In the genomic region with DNA sequence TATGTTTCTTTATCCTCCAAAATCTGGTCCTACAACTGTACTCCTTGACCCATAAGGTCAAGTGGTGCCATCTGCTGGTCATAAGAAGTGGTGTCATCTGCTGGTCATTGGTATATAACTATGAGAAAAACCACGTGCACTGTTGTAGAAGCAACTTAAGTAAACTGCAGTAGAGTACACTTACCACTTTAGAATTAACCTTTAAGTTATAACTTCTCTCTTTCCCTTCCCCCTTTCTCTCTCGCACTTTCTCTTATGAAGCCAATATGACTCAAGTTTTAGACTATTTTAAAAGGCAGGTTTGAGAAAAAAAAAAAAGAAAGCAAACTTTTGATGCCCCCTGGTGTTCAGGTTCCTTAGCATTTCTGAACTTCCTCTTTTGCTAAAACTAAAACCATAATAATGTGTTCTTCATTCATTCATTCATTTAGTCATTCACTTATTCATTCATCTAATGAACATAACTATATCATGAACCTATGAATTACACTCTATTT, we compare ENCODE assay signal across 7 cellular contexts. TPM values are rescaled to one million over a fixed set of nuclear protein-coding genes. Genes with fewer than 3 reads are reported as not detected.
DNase-seq lines count a peak whose midpoint lies in the region; ATAC-seq and TF ChIP-seq lines count a peak whose summit lies in the region.

No MANE protein-coding gene starts in this region.

- no TSS peak for BruUV-seq in Panc1 (replicated peaks; lab: Mats Ljungman, UMichigan)

- peak; percentile 97 for ATAC-seq in GM21737 (IDR thresholded peaks at IDR 0.05; ENCODE audit: unreplicated experiment)
- ATAC-seq in Panc1: peak; percentile 99
- peak; percentile 93 for ATAC-seq in activated naive CD8-positive, alpha-beta T cell treated with anti-CD3 and anti-CD28 coated beads, Interleukin-2, amount 50 U/mL, for 24 hours
- peak; percentile 90 for ATAC-seq in left ventricle myocardium superior

- H3K9me3 Mint-ChIP-seq in activated naive CD8-positive, alpha-beta T cell treated with anti-CD3 and anti-CD28 coated beads, Interleukin-2, amount 50 U/mL, for 24 hours: no peaks in the 10 kb centered on the region

- H3K4me1 Mint-ChIP-seq in activated naive CD8-positive, alpha-beta T cell treated with anti-CD3 and anti-CD28 coated beads, Interleukin-2, amount 50 U/mL, for 24 hours: peaks cover 5% of the 10 kb centered on the region

- intact Hi-C loops in Panc1 (cut with micrococcal nuclease; ENCODE audit: unreplicated experiment): loop anchor here (1.0 to 10.0 kb wide), 5 partner anchors 77 to 475 kb away; no protein-coding TSS in a partner anchor
- intact Hi-C loops in left ventricle myocardium superior (cut with micrococcal nuclease): loop anchor here (5.0 kb wide), 1 partner anchor 472 kb away; no protein-coding TSS in a partner anchor

- H3K9me3 ChIP-seq in Panc1 (ENCODE audit: control insufficient read depth, insufficient read depth, low read depth, low read length): no peaks in the 10 kb centered on the region

- H3K27me3 ChIP-seq in Panc1 (ENCODE audit: control insufficient read depth, insufficient read depth, low read length): no peaks in the 10 kb centered on the region

- peaks cover 11% of the 10 kb centered on the region for H3K4me1 ChIP-seq in Panc1 (ENCODE audit: control insufficient read depth, insufficient read depth, low read length)

- peak; percentile 75 for DNase-seq in GM04504 (ENCODE audit: low read depth)
- peak; percentile 93 for DNase-seq in KBM-7
- peak; percentile 75 for DNase-seq in Panc1 (ENCODE audit: low read depth, low spot score)
- DNase-seq in activated naive CD8-positive, alpha-beta T cell treated with anti-CD3 and anti-CD28 coated beads, Interleukin-2, amount 50 U/mL, for 24 hours: peak; percentile 34
- no peak for DNase-seq in left ventricle myocardium superior
- peak; percentile 77 for DNase-seq in retinal pigment epithelial cell (ENCODE audit: low read depth)

- H3K27ac ChIP-seq in Panc1 (ENCODE audit: low read length): peak overlapping the region; percentile 86

- no peaks in the 10 kb centered on the region for H3K36me3 Mint-ChIP-seq in activated naive CD8-positive, alpha-beta T cell treated with anti-CD3 and anti-CD28 coated beads, Interleukin-2, amount 50 U/mL, for 24 hours (ENCODE audit: low read depth)

- peaks cover 11% of the 10 kb centered on the region for H3K27me3 Mint-ChIP-seq in activated naive CD8-positive, alpha-beta T cell treated with anti-CD3 and anti-CD28 coated beads, Interleukin-2, amount 50 U/mL, for 24 hours

- H3K4me3 Mint-ChIP-seq in activated naive CD8-positive, alpha-beta T cell treated with anti-CD3 and anti-CD28 coated beads, Interleukin-2, amount 50 U/mL, for 24 hours: peak overlapping the region; percentile 72

- POLR2A ChIA-PET in Panc1 (lab: Charles Lee): no interaction called here

- peak; percentile 72; the same call in 1 of the 2 replicates for TF ChIP-seq CTCF in Panc1 (IDR thresholded peaks at IDR 0.05)
- peak; percentile 67 for TF ChIP-seq CTCF in retinal pigment epithelial cell (conservative IDR thresholded peaks at IDR 0.05; ENCODE audit: low read depth, low read length)

- peak overlapping the region; percentile 84 for H3K27ac Mint-ChIP-seq in activated naive CD8-positive, alpha-beta T cell treated with anti-CD3 and anti-CD28 coated beads, Interleukin-2, amount 50 U/mL, for 24 hours

- CTCF ChIA-PET in Panc1 (lab: Charles Lee): interaction anchor here (0.7 kb wide), 1 partner anchor 81 kb away, joined by 3 read pairs; no protein-coding TSS in a partner anchor

- in situ Hi-C loops in KBM-7 (cut with MboI; ENCODE audit: low pct_unique_long_range_greater_than_20kb, low sequenced_read_pairs) (loop anchor here (25.0 kb wide), 1 partner anchor 477 kb away; a partner anchor contains a TSS), Panc1 (cut with HindIII; ENCODE audit: low pct_unique_long_range_greater_than_20kb, low sequenced_read_pairs) (no loop called here)

- H3K4me3 ChIP-seq in Panc1 (ENCODE audit: low read depth in 2 of 2, low read length in 2 of 2): peak overlapping the region; percentile 18 to 23; a peak in 3 of 4 replicates
- H3K4me3 ChIP-seq in retinal pigment epithelial cell (ENCODE audit: low read length): peak overlapping the region; percentile 27

- no peaks in the 10 kb centered on the region for H3K36me3 ChIP-seq in Panc1 (ENCODE audit: control insufficient read depth, insufficient read depth, low read length)

RNA-seq across cellular contexts. Expression of a gene that starts 12.8 kb away (rescaled TPM):
- total RNA-seq in Panc1 (2021; ENCODE audit: unreplicated experiment): 9.6 TPM
- 2.7 TPM for polyA plus RNA-seq in Panc1 (2012; ENCODE audit: insufficient read length)
- total RNA-seq in left ventricle myocardium superior: 25.7 TPM
